8 cellular contexts compared by ENCODE assay signal in genomic region chr14:23469127-23469905, GRCh38.
DNase-seq lines count a peak whose midpoint lies in the region; ATAC-seq and TF ChIP-seq lines count a peak whose summit lies in the region.

TSS of gene NGDN (plus strand) at chr14:23469703. CDS start at chr14:23469716, 13 bp downstream.

- TF ChIP-seq CTCF in AG10803 (conservative IDR thresholded peaks at IDR 0.05; ENCODE audit: low read length), result peak; percentile 76

- no peak within 1 kb of the TSS for H3K27ac Mint-ChIP-seq in central memory CD8-positive, alpha-beta T cell (ENCODE audit: low read depth)

- peak within 1 kb of the TSS; percentile 81 for H3K4me3 ChIP-seq in AG10803 (ENCODE audit: low read length)

- no peak within 1 kb of the TSS for H3K4me3 Mint-ChIP-seq in central memory CD8-positive, alpha-beta T cell

- ATAC-seq in GM19023 (IDR thresholded peaks at IDR 0.05; ENCODE audit: unreplicated experiment), result peak; percentile 95
- ATAC-seq in HG03280 (IDR thresholded peaks at IDR 0.05; ENCODE audit: unreplicated experiment), result peak; percentile 94
- peak; percentile 97 for ATAC-seq in central memory CD8-positive, alpha-beta T cell (replicated peaks; ENCODE audit: extremely low read depth, poor library complexity, severe bottlenecking)

- H3K9me3 Mint-ChIP-seq in central memory CD8-positive, alpha-beta T cell, result no peaks in the 10 kb centered on the region

- peaks cover 32% of the 10 kb centered on the region for H3K36me3 Mint-ChIP-seq in central memory CD8-positive, alpha-beta T cell (ENCODE audit: insufficient read depth)

- H3K4me1 Mint-ChIP-seq in central memory CD8-positive, alpha-beta T cell, result no peaks in the 10 kb centered on the region

- DNase-seq in AG10803 (ENCODE audit: low read depth) (peak; percentile 100), NCI-H345 (lab: John Stamatoyannopoulos, UW) (peak; percentile 100), iris pigment epithelial cell (ENCODE audit: low read depth) (peak; percentile 100)
- DNase-seq in activated CD4-positive, CD25-positive, alpha-beta regulatory T cell (lab: John Stamatoyannopoulos, UW), result peak; percentile 73 to 84 (median 80)
- DNase-seq in central memory CD8-positive, alpha-beta T cell (ENCODE audit: low spot score in 2 of 2), result peak; percentile 82 to 93
- DNase-seq in stimulated activated CD4-positive, alpha-beta T cell treated with anti-CD3 and anti-CD28 coated beads, Interleukin-12 subunit alpha, Interleukin-12 subunit beta, amount 100 ng/mL, for 24 hours (ENCODE audit: low read depth in 2 of 2), result peak; percentile 80 to 86

- no peaks in the 10 kb centered on the region for H3K27me3 Mint-ChIP-seq in central memory CD8-positive, alpha-beta T cell

Comparison
In these comparisons a context has a peak if more than half of its experiments do, and no peak if none do; other contexts are left out.
1. Peak in every context shown above with its lines: DNase-seq, ATAC-seq and H3K4me3 ChIP-seq.